ENCODE assay signal across 8 cellular contexts in the genomic region with DNA sequence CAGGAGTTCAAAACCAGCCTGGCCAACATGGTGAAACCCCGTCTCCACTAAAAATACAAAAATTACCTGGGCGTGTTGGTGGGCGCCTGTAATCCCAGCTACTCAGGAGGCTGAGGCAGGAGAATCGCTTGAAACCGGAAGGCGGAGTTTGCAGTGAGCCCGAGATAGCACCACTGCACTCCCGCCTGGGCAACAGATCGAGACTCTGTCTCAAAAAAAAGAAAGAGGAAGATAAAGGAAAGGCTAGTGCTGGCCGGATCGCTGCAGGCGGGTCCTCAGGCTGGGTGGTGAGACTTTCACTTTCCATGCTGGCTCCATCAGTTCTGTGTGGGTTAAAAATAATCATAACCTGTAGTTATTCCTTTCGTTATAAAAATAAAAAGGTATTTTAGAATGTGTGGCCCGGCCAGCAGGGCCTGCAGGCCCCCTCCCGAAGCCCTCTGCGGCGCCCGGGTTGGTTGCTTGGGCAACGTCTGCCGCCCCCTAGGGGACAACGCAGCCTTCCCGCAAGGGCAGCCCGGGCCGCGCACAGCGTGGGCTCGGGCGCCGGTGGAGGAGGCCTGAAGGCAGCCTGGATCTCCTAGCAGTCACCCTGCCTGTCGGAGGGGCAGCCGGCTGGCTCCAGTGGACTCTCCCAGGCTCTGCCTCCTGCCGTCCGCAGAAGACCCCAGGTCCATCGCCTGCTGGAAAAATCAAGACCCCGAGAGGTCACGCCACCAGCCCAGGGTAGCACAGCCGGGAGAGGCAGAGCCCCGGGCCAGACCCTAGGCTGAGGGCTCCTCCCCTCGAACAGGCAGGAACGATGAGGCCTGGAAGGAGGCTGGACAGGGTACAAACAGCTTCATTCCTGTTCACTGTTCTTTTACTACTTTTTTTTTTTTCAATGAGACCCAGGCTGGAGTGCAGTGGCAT. TPM values are rescaled to one million over a fixed set of nuclear protein-coding genes. Genes with fewer than 3 reads are reported as not detected.
DNase-seq lines count a peak whose midpoint lies in the region; ATAC-seq, FAIRE-seq and TF ChIP-seq lines count a peak whose summit lies in the region.

No MANE protein-coding gene starts in this region.

- DNase-seq in GM18507 (ENCODE audit: extremely low spot score, insufficient read length, low read depth) (peak; percentile 69), SJSA1 (ENCODE audit: low read depth in 1 of 2, low spot score in 2 of 2) (peak; percentile 50 to 65), right atrium auricular region (ENCODE audit: low spot score) (peak; percentile 74), small intestine (peak; percentile 45), NCI-H2227 treated with DMSO at 0.1 percent for 48 hours (lab: John Stamatoyannopoulos, UW) (no peak), NCI-H2171 (lab: John Stamatoyannopoulos, UW) (no peak)

- 28 to 44% (median 33%) methylated on average over 31 to 40 of the region's 40 CpGs for WGBS in small intestine, 3 donors

- H3K27me3 ChIP-seq in SJSA1 (replicated peaks) = no peaks in the 10 kb centered on the region
- H3K27me3 ChIP-seq in right atrium auricular region = no peaks in the 10 kb centered on the region
- H3K27me3 ChIP-seq in small intestine (ENCODE audit: control insufficient read depth in 2 of 2, insufficient read depth in 2 of 2, low read length in 2 of 2) = no peaks in the 10 kb centered on the region

- H3K4me3 ChIP-seq in SJSA1 (peak overlapping the region; percentile 4; the same call in 1 of the 2 replicates), right atrium auricular region (peak overlapping the region; percentile 13 to 49), small intestine (ENCODE audit: low read depth in 1 of 2, low read length in 2 of 2) (peak overlapping the region in 1 of 2 donors; percentile 25)

- peak; percentile 75 for ATAC-seq in HG02938 (IDR thresholded peaks at IDR 0.05; ENCODE audit: unreplicated experiment)

- H3K36me3 ChIP-seq in SJSA1 = no peaks in the 10 kb centered on the region
- H3K36me3 ChIP-seq in right atrium auricular region = no peaks in the 10 kb centered on the region
- no peaks in the 10 kb centered on the region for H3K36me3 ChIP-seq in small intestine (ENCODE audit: control insufficient read depth in 2 of 2, insufficient read depth in 2 of 2, low read length in 2 of 2)

- no peaks in the 10 kb centered on the region for H3K27me3 Mint-ChIP-seq in activated naive CD4-positive, alpha-beta T cell treated with anti-CD3 and anti-CD28 coated beads, Interleukin-2, amount 50 U/mL, for 24 hours

- peak; percentile 87 to 94 for TF ChIP-seq CTCF in right atrium auricular region (IDR thresholded peaks at IDR 0.05)

- H3K4me1 ChIP-seq in SJSA1 (replicated peaks) (peaks cover 14% of the 10 kb centered on the region), right atrium auricular region (peaks cover 0 to 13% of the 10 kb centered on the region in 2 donors), small intestine (ENCODE audit: control insufficient read depth in 2 of 2, insufficient read depth in 1 of 2, low read depth in 1 of 2, low read length in 1 of 2) (no peaks in the 10 kb centered on the region)

- peaks cover 5% of the 10 kb centered on the region for H3K4me1 Mint-ChIP-seq in activated naive CD4-positive, alpha-beta T cell treated with anti-CD3 and anti-CD28 coated beads, Interleukin-2, amount 50 U/mL, for 24 hours

- no peaks in the 10 kb centered on the region for H3K36me3 Mint-ChIP-seq in activated naive CD4-positive, alpha-beta T cell treated with anti-CD3 and anti-CD28 coated beads, Interleukin-2, amount 50 U/mL, for 24 hours

- peak overlapping the region; percentile 73 for H3K4me3 Mint-ChIP-seq in activated naive CD4-positive, alpha-beta T cell treated with anti-CD3 and anti-CD28 coated beads, Interleukin-2, amount 50 U/mL, for 24 hours

- H3K27ac Mint-ChIP-seq in activated naive CD4-positive, alpha-beta T cell treated with anti-CD3 and anti-CD28 coated beads, Interleukin-2, amount 50 U/mL, for 24 hours = no peak overlapping the region

- H3K9me3 Mint-ChIP-seq in activated naive CD4-positive, alpha-beta T cell treated with anti-CD3 and anti-CD28 coated beads, Interleukin-2, amount 50 U/mL, for 24 hours = no peaks in the 10 kb centered on the region

- FAIRE-seq in GM18507 (lab: Jason Lieb, UNC) (peak; percentile 87), small intestine (lab: Jason Lieb, UNC) (no peak)

- H3K27ac ChIP-seq in SJSA1 (no peak overlapping the region), right atrium auricular region (peak overlapping the region; percentile 10 to 49), small intestine (ENCODE audit: low read depth in 1 of 2, low read length in 1 of 2) (no peak overlapping the region)

- H3K9me3 ChIP-seq in SJSA1 (replicated peaks) = no peaks in the 10 kb centered on the region
- no peaks in the 10 kb centered on the region for H3K9me3 ChIP-seq in right atrium auricular region
- H3K9me3 ChIP-seq in small intestine (ENCODE audit: control insufficient read depth, low read depth) = no peaks in the 10 kb centered on the region

RNA-seq across cellular contexts. Expression of a gene that starts 5.0 kb away (rescaled TPM):
- total RNA-seq in SJSA1 (2014; rRNA removed; shearing (Covaris generic)) = not detected in 2 replicates
- not detected for total RNA-seq in right atrium auricular region
- 1 to 10 TPM in 2 of 3 donors, under 1 TPM in 1; 0.54 to 1.6 (median 1.1) TPM for polyA plus RNA-seq in small intestine

RNA-seq across cellular contexts. Expression of a gene that starts 11.9 kb away (rescaled TPM):
- total RNA-seq in SJSA1 (2014; rRNA removed; shearing (Covaris generic)) = 13.2 and 22.3 TPM in 2 replicates
- total RNA-seq in right atrium auricular region = 10 to 100 TPM; 24.7 to 34.0 TPM
- 10 to 100 TPM in 1 of 3 donors, 1 to 10 TPM in 2; 8.3 to 32.7 (median 10.0) TPM for polyA plus RNA-seq in small intestine

RNA-seq across cellular contexts. Expression of a gene that starts 58.1 kb away (rescaled TPM):
- total RNA-seq in SJSA1 (2014; rRNA removed; shearing (Covaris generic)) = 10.7 and 11.5 TPM in 2 replicates
- 1 to 10 TPM; 4.4 to 4.7 TPM for total RNA-seq in right atrium auricular region
- polyA plus RNA-seq in small intestine = 1 to 10 TPM; 3.4 to 6.7 (median 4.3) TPM

Comparison
In these comparisons a context has a peak if more than half of its experiments do, and no peak if none do; other contexts are left out.
1. DNase-seq: peak in GM18507 (single experiment), SJSA1 (2 of 2), right atrium auricular region (single experiment) and small intestine (single experiment); none in NCI-H2227 treated with DMSO at 0.1 percent for 48 hours (single experiment) and NCI-H2171 (single experiment).
2. H3K27ac ChIP-seq: peak in right atrium auricular region (2 of 2); none in SJSA1 (single experiment) and small intestine (0 of 2).